In the genomic region with DNA sequence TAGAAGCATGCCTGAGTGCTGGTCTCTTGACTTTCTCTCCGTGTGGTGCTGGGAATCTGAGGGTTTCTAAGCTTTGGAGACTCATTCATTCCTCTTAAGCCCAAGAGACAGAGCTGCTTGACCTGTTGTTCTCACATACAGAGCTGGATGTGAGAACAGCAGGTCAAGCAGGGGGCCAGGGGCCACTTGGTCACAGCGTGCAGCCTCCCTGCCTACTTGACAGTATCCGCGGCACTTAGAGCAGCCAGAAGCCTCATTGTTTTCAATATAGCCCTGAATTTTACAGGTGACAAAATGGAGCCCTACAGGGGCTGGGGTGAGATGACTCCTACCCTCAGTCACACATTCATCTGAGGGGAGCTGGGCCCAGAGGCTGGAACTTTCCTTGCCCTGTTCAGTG, we compare ENCODE assay signal across 17 cellular contexts.
DNase-seq lines count a peak whose midpoint lies in the region; ATAC-seq, FAIRE-seq and TF ChIP-seq lines count a peak whose summit lies in the region.
"Had no signal": no experiment of that assay in that cellular context is flagged by ENCODE, and none has a peak within 500 bp of the region (broad histone marks: within the 10 kb centered on the region; RNA-seq: fewer than 3 reads in every experiment).

No MANE protein-coding gene starts in this region.

- H3K56ac ChIP-seq in H1 (replicated peaks; ENCODE audit: insufficient read length, low read depth, low read length), result no peak overlapping the region

- H3K18ac ChIP-seq in H1 (ENCODE audit: extremely low read depth, low read length) (no peak overlapping the region), trophoblast cell (ENCODE audit: low read length) (no peak overlapping the region)

- no peak overlapping the region for H2BK120ac ChIP-seq in H1 (replicated peaks; ENCODE audit: low read depth, low read length)
- no peak overlapping the region for H2BK120ac ChIP-seq in trophoblast cell (ENCODE audit: insufficient read depth, low read length, poor library complexity)

- TF ChIP-seq CTCF in GM23338 (conservative IDR thresholded peaks at IDR 0.05; ENCODE audit: low read depth in 2 of 2), result no peak
- TF ChIP-seq CTCF in H1 (IDR thresholded peaks at IDR 0.05; ENCODE audit: control extremely low read depth in 1 of 3, insufficient read depth in 1 of 3, low read depth in 1 of 3, low read length in 3 of 3), result no peak

- H3K36me3 Mint-ChIP-seq in GM23338 (ENCODE audit: low read depth), result no peaks in the 10 kb centered on the region
- H3K36me3 Mint-ChIP-seq: CD8-positive, alpha-beta memory T cell had no signal

- no peak overlapping the region for H3K9ac ChIP-seq in H1 (replicated peaks in 1 of 4; ENCODE audit: extremely low read depth in 1 of 4, low read depth in 3 of 4, low read length in 3 of 4)
- H3K9ac ChIP-seq in trophoblast cell (ENCODE audit: low read length), result no peak overlapping the region
- H3K9ac ChIP-seq: BLaER1 had no signal

- no peak overlapping the region for H4K8ac ChIP-seq in H1 (ENCODE audit: extremely low read depth, insufficient read depth, low read length)
- no peak overlapping the region for H4K8ac ChIP-seq in trophoblast cell (ENCODE audit: low read depth, low read length)

- peaks cover 5% of the 10 kb centered on the region; the same call in 2 of the 3 replicates for H3K4me1 Mint-ChIP-seq in GM23338
- H3K4me1 Mint-ChIP-seq: CD8-positive, alpha-beta memory T cell had no signal

- H4K5ac ChIP-seq in H1 (ENCODE audit: insufficient read length, low read depth, low read length), result no peak overlapping the region

- H3K27ac Mint-ChIP-seq in GM23338, result peak overlapping the region; percentile 59; the same call in 1 of the 2 replicates
- H3K27ac Mint-ChIP-seq: CD8-positive, alpha-beta memory T cell had no signal

- no peaks in the 10 kb centered on the region for H3F3A ChIP-seq in GM23338 (replicated peaks; ENCODE audit: low read depth)

- no peaks in the 10 kb centered on the region for H3K9me3 Mint-ChIP-seq in GM23338
- H3K9me3 Mint-ChIP-seq: CD8-positive, alpha-beta memory T cell had no signal

- H3K79me2 ChIP-seq in GM23338 (replicated peaks; ENCODE audit: insufficient read depth) (no peaks in the 10 kb centered on the region), H1 (ENCODE audit: control insufficient read depth in 1 of 2, insufficient read depth in 2 of 2, low read length in 2 of 2) (no peaks in the 10 kb centered on the region), trophoblast cell (ENCODE audit: control insufficient read depth, insufficient read depth, low read length, poor library complexity) (no peaks in the 10 kb centered on the region)

- H3K27me3 ChIP-seq in GM23338 (ENCODE audit: insufficient read depth) (no peaks in the 10 kb centered on the region), H1 (replicated peaks in 1 of 4; ENCODE audit: control insufficient read depth in 3 of 4, extremely low read depth in 1 of 4, insufficient read depth in 3 of 4, low read length in 3 of 4) (no peaks in the 10 kb centered on the region), trophoblast cell (ENCODE audit: insufficient read depth, low read length) (no peaks in the 10 kb centered on the region)
- H3K27me3 ChIP-seq: BLaER1 had no signal

- no peaks in the 10 kb centered on the region for H3K4me1 ChIP-seq in GM23338 (ENCODE audit: insufficient read depth)
- peaks cover 0 to 7% (median 3%) of the 10 kb centered on the region in 4 experiments; a peak in 3 of 7 replicates for H3K4me1 ChIP-seq in H1 (replicated peaks in 1 of 4; ENCODE audit: control insufficient read depth in 3 of 4, insufficient read depth in 4 of 4, low read length in 3 of 4)
- no peaks in the 10 kb centered on the region for H3K4me1 ChIP-seq in trophoblast cell (ENCODE audit: control insufficient read depth in 1 of 2, insufficient read depth in 2 of 2, low read length in 2 of 2)
- H3K4me1 ChIP-seq: BLaER1 had no signal

- no peak overlapping the region for H4K12ac ChIP-seq in trophoblast cell (ENCODE audit: low read depth, low read length)

- H2AFZ ChIP-seq in GM23338 (no peak overlapping the region), H1 (ENCODE audit: low read length) (peak overlapping the region; percentile 29; the same call in 1 of the 2 replicates), trophoblast cell (ENCODE audit: insufficient read depth, low read length, poor library complexity) (no peak overlapping the region)

- no peak for FAIRE-seq in H1 (lab: Jason Lieb, UNC)
- FAIRE-seq: GM12892 had no signal

- 81% methylated on average over 4 of the region's 4 CpGs; no CpG with 5 or more reads in 1 of the 2 experiments for WGBS in H1 (ENCODE audit: extremely low coverage in 1 of 2, insufficient coverage in 1 of 2, insufficient read length in 1 of 2, insufficient replicate concordance in 2 of 2, low coverage in 1 of 2, low lambda C conversion rate in 2 of 2, missing lambda C conversion rate in 1 of 2), 2 experiments
- WGBS in trophoblast cell (ENCODE audit: extremely low coverage, insufficient coverage, insufficient read length), result no CpG with 5 or more reads among the region's 4 CpGs

- no peak overlapping the region for H3K4me3 Mint-ChIP-seq in GM23338
- H3K4me3 Mint-ChIP-seq: CD8-positive, alpha-beta memory T cell had no signal

- H3K9me3 ChIP-seq in H1 (ENCODE audit: insufficient read depth in 2 of 2, low read depth in 1 of 2, low read length in 1 of 2) (no peaks in the 10 kb centered on the region), trophoblast cell (ENCODE audit: insufficient read depth, low read depth, low read length) (no peaks in the 10 kb centered on the region)
- H3K9me3 ChIP-seq: BLaER1 had no signal

- TF ChIP-seq POLR2A in H1 (IDR thresholded peaks at IDR 0.05; ENCODE audit: control extremely low read depth in 1 of 2, low read depth in 2 of 2, low read length in 2 of 2), result no peak

- no peak overlapping the region for H2BK15ac ChIP-seq in H1 (ENCODE audit: low read length)

- no peaks in the 10 kb centered on the region for H3K23me2 ChIP-seq in H1 (ENCODE audit: low read depth, low read length)

- H4K91ac ChIP-seq in H1 (replicated peaks; ENCODE audit: insufficient read length, low read length) (peak overlapping the region; percentile 9), trophoblast cell (ENCODE audit: low read depth, low read length) (no peak overlapping the region)

- no peaks in the 10 kb centered on the region for H3K36me3 ChIP-seq in GM23338 (ENCODE audit: insufficient read depth)
- H3K36me3 ChIP-seq in H1 (ENCODE audit: control insufficient read depth in 2 of 4, insufficient read depth in 4 of 4, low read length in 3 of 4), result no peaks in the 10 kb centered on the region
- H3K36me3 ChIP-seq in trophoblast cell (ENCODE audit: control insufficient read depth in 1 of 2, insufficient read depth in 2 of 2, low read length in 2 of 2), result no peaks in the 10 kb centered on the region
- H3K36me3 ChIP-seq: BLaER1 had no signal

- ATAC-seq in GM23338, result no peak
- ATAC-seq: HCT116 had no signal

- no peak overlapping the region for H2BK20ac ChIP-seq in H1 (ENCODE audit: low read length)

- H3K27ac ChIP-seq in GM23338 (ENCODE audit: low read depth) (no peak overlapping the region), H1 (ENCODE audit: low read depth, low read length) (no peak overlapping the region; the same call in 1 of the 2 replicates), trophoblast cell (ENCODE audit: low read depth, low read length) (no peak overlapping the region)
- H3K27ac ChIP-seq: BLaER1, HL-60 had no signal

- no peak overlapping the region for H2AK5ac ChIP-seq in H1 (ENCODE audit: low read depth, low read length)
- H2AK5ac ChIP-seq in trophoblast cell (ENCODE audit: low read length), result no peak overlapping the region

- TF ChIP-seq EP300 in H1 (IDR thresholded peaks at IDR 0.05; ENCODE audit: borderline replicate concordance in 1 of 2, low read depth in 2 of 2, low read length in 2 of 2), result no peak

- no peaks in the 10 kb centered on the region for H3K9me2 ChIP-seq in GM23338 (ENCODE audit: insufficient read depth)

- H3K23ac ChIP-seq in H1 (ENCODE audit: insufficient read length) (no peak overlapping the region), trophoblast cell (ENCODE audit: low read length) (no peak overlapping the region)

- H3K4ac ChIP-seq in H1 (replicated peaks; ENCODE audit: insufficient read length, low read depth, low read length) (no peak overlapping the region), trophoblast cell (ENCODE audit: low read depth, low read length) (no peak overlapping the region)

- H4K20me1 ChIP-seq in GM23338 (replicated peaks; ENCODE audit: insufficient read depth) (no peaks in the 10 kb centered on the region), H1 (replicated peaks in 1 of 2; ENCODE audit: control insufficient read depth in 1 of 2, insufficient read depth in 2 of 2, low read length in 2 of 2) (no peaks in the 10 kb centered on the region)
- H4K20me1 ChIP-seq: BLaER1 had no signal

- DNase-seq in NCI-H1092 treated with DMSO at 0.1 percent for 48 hours (lab: John Stamatoyannopoulos, UW) (peak; percentile 59), NCI-H1092 (lab: John Stamatoyannopoulos, UW) (no peak), GM23338 (ENCODE audit: low spot score) (no peak), H1 (ENCODE audit: low read depth in 1 of 2, low spot score in 2 of 2) (no peak), retina (peak; percentile 19), SIG-M5 (lab: John Stamatoyannopoulos, UW) (no peak), NCI-H524 treated with DMSO at 0.1 percent for 48 hours (lab: John Stamatoyannopoulos, UW) (no peak), trophoblast cell (no peak)
- DNase-seq: 8988T; AML-193; CD8-positive, alpha-beta memory T cell; DND-41; GDM1 had no signal

- H2BK12ac ChIP-seq in H1 (ENCODE audit: low read depth, low read length) (no peak overlapping the region), trophoblast cell (ENCODE audit: low read length) (no peak overlapping the region)

- no peak for TF ChIP-seq RAD21 in H1 (IDR thresholded peaks at IDR 0.05 in 1 of 2, conservative IDR thresholded peaks at IDR 0.05 in 1 of 2; ENCODE audit: low read depth in 2 of 2, low read length in 2 of 2)

- H2BK5ac ChIP-seq in H1 (ENCODE audit: low read depth, low read length), result no peak overlapping the region
- no peak overlapping the region for H2BK5ac ChIP-seq in trophoblast cell (ENCODE audit: low read depth, low read length, poor library complexity)

- H3K14ac ChIP-seq in H1 (ENCODE audit: insufficient read length), result no peak overlapping the region
- H3K14ac ChIP-seq in trophoblast cell (ENCODE audit: low read length), result no peak overlapping the region

- H3K79me1 ChIP-seq in H1 (ENCODE audit: low read depth, low read length), result no peaks in the 10 kb centered on the region
- H3K79me1 ChIP-seq in trophoblast cell (ENCODE audit: low read length), result no peaks in the 10 kb centered on the region

- POLR2A ChIA-PET in H1 (lab: Charles Lee; ENCODE audit: partially characterized antibody), result interaction anchor here (0.7 kb wide), 1 partner anchor 14 kb away, joined by 3 read pairs; no protein-coding TSS in a partner anchor

- H3K4me2 ChIP-seq in GM23338 (no peak overlapping the region), H1 (ENCODE audit: insufficient read depth in 1 of 2, low read depth in 2 of 2, low read length in 2 of 2) (no peak overlapping the region), trophoblast cell (ENCODE audit: low read length) (no peak overlapping the region)
- H3K4me2 ChIP-seq: BLaER1 had no signal

- H3K4me3 ChIP-seq in GM23338 (no peak overlapping the region), H1 (ENCODE audit: extremely low read depth in 1 of 4, insufficient read depth in 2 of 4, low read depth in 3 of 4, low read length in 4 of 4) (no peak overlapping the region), trophoblast cell (ENCODE audit: low read depth, low read length) (no peak overlapping the region)
- H3K4me3 ChIP-seq: BLaER1 had no signal

- H3K27me3 Mint-ChIP-seq in GM23338 (ENCODE audit: insufficient read depth, low read depth, poor library complexity), result peaks cover 8% of the 10 kb centered on the region

- CTCF ChIA-PET in H1 (lab: Charles Lee; ENCODE audit: partially characterized antibody), result interaction anchor here (0.5 to 5.6 kb wide), 8 partner anchors 8 to 554 kb away, joined by 3 to 45 read pairs (median 4); no protein-coding TSS in a partner anchor

Comparison
In these comparisons a context has a peak if more than half of its experiments do, and no peak if none do; other contexts are left out.
1. DNase-seq: peak in NCI-H1092 treated with DMSO at 0.1 percent for 48 hours (single experiment) and retina (single experiment); none in NCI-H1092 (single experiment), GM23338 (single experiment), H1 (0 of 2), SIG-M5 (single experiment), NCI-H524 treated with DMSO at 0.1 percent for 48 hours (single experiment) and trophoblast cell (0 of 2).